Comparison of ENCODE assay signal across 27 cellular contexts in genomic region chr3:134896696-134897095, GRCh38.
"Had no signal": no experiment of that assay in that cellular context is flagged by ENCODE, and none has a peak within 500 bp of the region (broad histone marks: within the 10 kb centered on the region; RNA-seq: fewer than 3 reads in every experiment).

No MANE protein-coding gene starts in this region.

- H3K27me3 ChIP-seq: left lung, pancreas, testis, thyroid gland, transverse colon, upper lobe of left lung had no signal

- H3K4me1 Mint-ChIP-seq: immature natural killer cell; naive thymus-derived CD4-positive, alpha-beta T cell; stimulated activated effector memory CD8-positive, alpha-beta T cell treated with anti-CD3 and anti-CD28 coated beads, Interleukin-12 subunit alpha, Interleukin-12 subunit beta, amount 100 ng/mL, for 72 hours; stimulated activated naive CD8-positive, alpha-beta T cell treated with anti-CD3 and anti-CD28 coated beads, Interleukin-15, amount 100 ng/mL, for 72 hours had no signal

- H3K4me1 ChIP-seq: left lung, lower lobe of right lung, pancreas, prostate gland, testis, thyroid gland, transverse colon, upper lobe of left lung had no signal

- H3K9me3 ChIP-seq: mucosa of descending colon, pancreas, prostate gland, testis, thyroid gland had no signal

- H3K27ac Mint-ChIP-seq: immature natural killer cell; natural killer cell treated with Interleukin-12 subunit alpha and Interleukin-12 subunit beta and Interleukin-15 and Interleukin-18, amount 100 ng/mL, for 72 hours; stimulated activated effector memory CD8-positive, alpha-beta T cell treated with anti-CD3 and anti-CD28 coated beads, Interleukin-12 subunit alpha, Interleukin-12 subunit beta, amount 100 ng/mL, for 72 hours; stimulated activated naive CD8-positive, alpha-beta T cell treated with anti-CD3 and anti-CD28 coated beads, Interleukin-15, amount 100 ng/mL, for 72 hours had no signal

- H3K27ac ChIP-seq: left lung, lower lobe of right lung, pancreas, prostate gland, skin epidermis, testis, thyroid gland, transverse colon, upper lobe of left lung had no signal

- H3K36me3 ChIP-seq: left lung, lower lobe of right lung, pancreas, prostate gland, thyroid gland, transverse colon, upper lobe of left lung had no signal

- H3K36me3 Mint-ChIP-seq: immature natural killer cell; naive thymus-derived CD4-positive, alpha-beta T cell; natural killer cell treated with Interleukin-12 subunit alpha and Interleukin-12 subunit beta and Interleukin-15 and Interleukin-18, amount 100 ng/mL, for 72 hours; stimulated activated effector memory CD8-positive, alpha-beta T cell treated with anti-CD3 and anti-CD28 coated beads, Interleukin-12 subunit alpha, Interleukin-12 subunit beta, amount 100 ng/mL, for 72 hours had no signal

- H3K4me3 ChIP-seq: left lung, lower lobe of right lung, mucosa of descending colon, pancreas, prostate gland, skin epidermis, testis, thyroid gland, transverse colon, upper lobe of left lung had no signal

- DNase-seq: hypothalamus; immature natural killer cell; kidney; left colon; left lung; lower lobe of right lung; mammary epithelial cell; mesenchymal stem cell; midbrain; mucosa of descending colon; naive thymus-derived CD4-positive, alpha-beta T cell; nucleus accumbens; pancreas; retina; right cardiac atrium; stimulated activated CD4-positive, alpha-beta T cell treated with anti-CD3 and anti-CD28 coated beads, Interleukin-4, amount 100 ng/mL, for 24 hours; stimulated activated naive CD4-positive, alpha-beta T cell; stimulated activated naive CD8-positive, alpha-beta T cell treated with anti-CD3 and anti-CD28 coated beads, Interleukin-15, amount 100 ng/mL, for 72 hours; substantia nigra; testis; thyroid gland; transverse colon; upper lobe of left lung had no signal

- H3K9me3 Mint-ChIP-seq: natural killer cell treated with Interleukin-12 subunit alpha and Interleukin-12 subunit beta and Interleukin-15 and Interleukin-18, amount 100 ng/mL, for 72 hours; stimulated activated effector memory CD8-positive, alpha-beta T cell treated with anti-CD3 and anti-CD28 coated beads, Interleukin-12 subunit alpha, Interleukin-12 subunit beta, amount 100 ng/mL, for 72 hours; stimulated activated naive CD8-positive, alpha-beta T cell treated with anti-CD3 and anti-CD28 coated beads, Interleukin-15, amount 100 ng/mL, for 72 hours had no signal

- H3K4me3 Mint-ChIP-seq: immature natural killer cell; naive thymus-derived CD4-positive, alpha-beta T cell; natural killer cell treated with Interleukin-12 subunit alpha and Interleukin-12 subunit beta and Interleukin-15 and Interleukin-18, amount 100 ng/mL, for 72 hours; stimulated activated effector memory CD8-positive, alpha-beta T cell treated with anti-CD3 and anti-CD28 coated beads, Interleukin-12 subunit alpha, Interleukin-12 subunit beta, amount 100 ng/mL, for 72 hours; stimulated activated naive CD8-positive, alpha-beta T cell treated with anti-CD3 and anti-CD28 coated beads, Interleukin-15, amount 100 ng/mL, for 72 hours had no signal
